In the genomic region with DNA sequence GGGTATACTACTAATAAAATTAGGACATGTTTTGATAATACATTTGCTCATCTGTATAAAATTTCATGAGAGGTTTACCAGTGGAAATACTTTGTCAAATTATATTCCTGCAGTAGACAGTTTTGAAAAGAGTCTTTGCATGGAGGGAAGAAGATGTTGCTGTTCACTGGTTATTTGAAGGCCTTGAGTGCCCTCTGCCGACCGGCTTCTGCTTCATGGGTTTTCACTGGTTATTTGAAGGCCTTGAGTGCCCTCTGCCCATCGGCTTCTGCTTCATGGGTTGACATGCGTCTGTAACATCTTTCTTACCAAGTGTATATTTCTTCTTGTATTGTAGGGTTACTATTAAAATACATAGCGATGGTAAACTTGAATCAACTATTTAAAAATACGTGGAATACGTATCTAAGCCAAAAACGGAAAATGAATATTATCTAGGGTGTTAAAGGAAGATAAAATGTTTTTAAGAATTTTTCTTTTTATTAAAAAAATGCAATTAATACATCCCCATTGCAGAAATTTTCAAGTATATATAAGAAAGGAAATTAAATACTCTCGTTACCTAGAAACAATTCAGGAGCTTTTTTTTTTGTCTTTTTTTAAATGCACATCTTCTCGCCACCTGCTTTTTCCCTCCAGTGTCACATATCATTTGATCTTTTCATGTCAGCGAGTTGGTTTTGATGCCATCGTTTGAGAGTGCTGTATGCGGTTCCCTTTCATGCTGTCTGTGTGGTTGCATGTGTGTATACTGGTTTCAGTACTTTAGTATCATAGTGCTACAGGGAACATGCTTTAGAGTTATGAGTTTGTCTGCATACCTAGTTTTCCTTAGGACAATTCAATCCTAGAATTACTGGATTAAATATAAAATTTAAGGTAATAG, we compare ENCODE assay signal across 8 cellular contexts.
DNase-seq lines count a peak whose midpoint lies in the region; ATAC-seq and TF ChIP-seq lines count a peak whose summit lies in the region.

No MANE protein-coding gene starts in this region.

- H3K27me3 Mint-ChIP-seq in Caco-2 (ENCODE audit: insufficient read depth, unreplicated experiment) = no peaks in the 10 kb centered on the region

- no peaks in the 10 kb centered on the region for H3K9me3 Mint-ChIP-seq in Caco-2 (ENCODE audit: unreplicated experiment)

- H3K9me3 ChIP-seq in Caco-2 = no peaks in the 10 kb centered on the region

- H3K4me3 Mint-ChIP-seq in Caco-2 (ENCODE audit: unreplicated experiment) = no peak overlapping the region

- H3K36me3 ChIP-seq in Caco-2 (ENCODE audit: control insufficient read depth, insufficient read depth, low read length) (peaks cover 1% of the 10 kb centered on the region), kidney epithelial cell (ENCODE audit: control insufficient read depth, insufficient read depth, low read length) (no peaks in the 10 kb centered on the region)

- no peaks in the 10 kb centered on the region for H3K4me1 ChIP-seq in Caco-2

- no peaks in the 10 kb centered on the region for H3K4me1 Mint-ChIP-seq in Caco-2 (ENCODE audit: low read depth, unreplicated experiment)

- BruUV-seq in Caco-2 (replicated peaks; lab: Mats Ljungman, UMichigan) = no TSS peak

- H3K36me3 Mint-ChIP-seq in Caco-2 (ENCODE audit: insufficient read depth, unreplicated experiment) = peaks cover 52% of the 10 kb centered on the region

- POLR2A ChIA-PET in Caco-2 (lab: Charles Lee) = no interaction called here

- CTCF ChIA-PET in Caco-2 (lab: Charles Lee) = interaction anchor here (1.0 kb wide), 1 partner anchor 140 kb away, joined by 5 read pairs; no protein-coding TSS in a partner anchor

- H3K27me3 ChIP-seq in Caco-2 (replicated peaks; ENCODE audit: control insufficient read depth, insufficient read depth, low read length) = no peaks in the 10 kb centered on the region
- H3K27me3 ChIP-seq in kidney epithelial cell (ENCODE audit: control insufficient read depth, insufficient read depth, low read length) = no peaks in the 10 kb centered on the region

- ATAC-seq in GM21786 (IDR thresholded peaks at IDR 0.05; ENCODE audit: unreplicated experiment) (peak; percentile 57), HG02970 (IDR thresholded peaks at IDR 0.05; ENCODE audit: low FRiP score, unreplicated experiment) (no peak)

- H3K27ac Mint-ChIP-seq in Caco-2 (ENCODE audit: unreplicated experiment) = no peak overlapping the region

- TF ChIP-seq CTCF in Caco-2 (IDR thresholded peaks at IDR 0.05; ENCODE audit: insufficient read depth in 1 of 2, low read depth in 1 of 2, low read length in 1 of 2, severe bottlenecking in 1 of 2, unreplicated experiment in 1 of 2) (peak; percentile 76 to 82), WI38 (IDR thresholded peaks at IDR 0.05; ENCODE audit: low read depth, low read length) (peak; percentile 19; the same call in 1 of the 2 replicates), cardiac fibroblast (IDR thresholded peaks at IDR 0.05; ENCODE audit: low read depth, low read length) (peak; percentile 60), kidney epithelial cell (IDR thresholded peaks at IDR 0.05; ENCODE audit: insufficient read depth, low read length, poor library complexity, severe bottlenecking) (peak; percentile 76)

- peak; percentile 77 to 79 for DNase-seq in Caco-2
- DNase-seq in NCI-H1048 (lab: John Stamatoyannopoulos, UW) = peak; percentile 4
- peak; percentile 86 to 88 for DNase-seq in cardiac fibroblast (ENCODE audit: low read depth in 2 of 2)
- DNase-seq in kidney epithelial cell (ENCODE audit: low read depth) = peak; percentile 48
- peak; percentile 72 for DNase-seq in stimulated activated CD4-positive, alpha-beta T cell treated with anti-CD3 and anti-CD28 coated beads, Interleukin-4, amount 100 ng/mL, for 1 hour

- intact Hi-C loops in Caco-2 (cut with micrococcal nuclease; ENCODE audit: unreplicated experiment) = loop anchor here (1.0 to 5.0 kb wide), 4 partner anchors 141 to 359 kb away; no protein-coding TSS in a partner anchor

- H3K4me3 ChIP-seq in Caco-2 (ENCODE audit: low read depth, low read length) = no peak overlapping the region
- no peak overlapping the region for H3K4me3 ChIP-seq in WI38 (ENCODE audit: low read depth, low read length)
- no peak overlapping the region for H3K4me3 ChIP-seq in cardiac fibroblast (replicated peaks in 1 of 2; ENCODE audit: low read depth in 2 of 2, low read length in 2 of 2)
- H3K4me3 ChIP-seq in kidney epithelial cell (ENCODE audit: low read depth, low read length) = no peak overlapping the region

Comparison
In these comparisons a context has a peak if more than half of its experiments do, and no peak if none do; other contexts are left out.
1. DNase-seq: peak in every context shown above with its lines; median percentile 87 in cardiac fibroblast; 78 in Caco-2; 72 in stimulated activated CD4-positive, alpha-beta T cell treated with anti-CD3 and anti-CD28 coated beads, Interleukin-4, amount 100 ng/mL, for 1 hour; 48 in kidney epithelial cell; 4 in NCI-H1048.
2. CTCF ChIP-seq: peak in every context shown above with its lines; median percentile 79 in Caco-2; 76 in kidney epithelial cell; 60 in cardiac fibroblast; 19 in WI38.